ENCODE assay signal across 9 cellular contexts in genomic region chr6:80607814-80608391, GRCh38.
A peak's percentile ranks its signal among the peaks of the same experiment; 100 is the strongest.
DNase-seq lines count a peak whose midpoint lies in the region; ATAC-seq and TF ChIP-seq lines count a peak whose summit lies in the region.
"Had no signal": no experiment of that assay in that cellular context is flagged by ENCODE, and none has a peak within 500 bp of the region (broad histone marks: within the 10 kb centered on the region; RNA-seq: fewer than 3 reads in every experiment).

No MANE protein-coding gene starts in this region.

- H3K36me3 Mint-ChIP-seq in T-helper 2 cell treated with Interferon-gamma antibody and Interleukin-4, amounts not matched to agents 5 μg/mL and 100 μg/mL, for 36 hours (ENCODE audit: low read depth) = no peaks in the 10 kb centered on the region

- peak overlapping the region; percentile 34 to 72 (median 66) for H3K27ac ChIP-seq in esophagus muscularis mucosa (replicated peaks in 1 of 4)

- no peak for TF ChIP-seq POLR2A in esophagus muscularis mucosa (IDR thresholded peaks at IDR 0.05; ENCODE audit: low read depth)

- 54% methylated on average over 4 of the region's 4 CpGs for WGBS in esophagus muscularis mucosa

- H3K27ac Mint-ChIP-seq in T-helper 2 cell treated with Interferon-gamma antibody and Interleukin-4, amounts not matched to agents 5 μg/mL and 100 μg/mL, for 36 hours = no peak overlapping the region

- peaks cover 7 to 21% (median 18%) of the 10 kb centered on the region in 4 donors for H3K4me1 ChIP-seq in esophagus muscularis mucosa

- H3K36me3 ChIP-seq in esophagus muscularis mucosa = no peaks in the 10 kb centered on the region

- no peaks in the 10 kb centered on the region for H3K27me3 ChIP-seq in esophagus muscularis mucosa

- H3K4me3 ChIP-seq in AG10803 (ENCODE audit: low read length) = no peak overlapping the region
- H3K4me3 ChIP-seq in esophagus muscularis mucosa = no peak overlapping the region

- TF ChIP-seq CTCF in AG10803 (conservative IDR thresholded peaks at IDR 0.05; ENCODE audit: low read length) (no peak), esophagus muscularis mucosa (IDR thresholded peaks at IDR 0.05) (no peak)

- no peak for ATAC-seq in HG02588 (IDR thresholded peaks at IDR 0.05; ENCODE audit: unreplicated experiment)
- ATAC-seq in GM21576 (IDR thresholded peaks at IDR 0.05; ENCODE audit: unreplicated experiment) = no peak

- H3K9me3 ChIP-seq in esophagus muscularis mucosa = no peaks in the 10 kb centered on the region

- no peaks in the 10 kb centered on the region for H3K9me3 Mint-ChIP-seq in T-helper 2 cell treated with Interferon-gamma antibody and Interleukin-4, amounts not matched to agents 5 μg/mL and 100 μg/mL, for 36 hours

- H3K27me3 Mint-ChIP-seq in T-helper 2 cell treated with Interferon-gamma antibody and Interleukin-4, amounts not matched to agents 5 μg/mL and 100 μg/mL, for 36 hours (ENCODE audit: low read depth) = no peaks in the 10 kb centered on the region

- DNase-seq in AG10803 (ENCODE audit: low read depth) (peak; percentile 97), NOMO-1 treated with DMSO at 0.1 percent for 48 hours (lab: John Stamatoyannopoulos, UW; ENCODE audit: unreplicated experiment) (peak; percentile 73), esophagus muscularis mucosa (ENCODE audit: extremely low spot score) (no peak), mucosa of gallbladder (ENCODE audit: low spot score) (peak; percentile 18), NCI-H2171 (lab: John Stamatoyannopoulos, UW) (no peak)
- DNase-seq in T-helper 2 cell treated with Interferon-gamma antibody and Interleukin-4, amounts not matched to agents 5 μg/mL and 100 μg/mL, for 36 hours (ENCODE audit: low spot score) = no peak
- DNase-seq: midbrain had no signal

- no peak overlapping the region for H3K4me3 Mint-ChIP-seq in T-helper 2 cell treated with Interferon-gamma antibody and Interleukin-4, amounts not matched to agents 5 μg/mL and 100 μg/mL, for 36 hours

- TF ChIP-seq EP300 in esophagus muscularis mucosa (IDR thresholded peaks at IDR 0.05) = no peak

- no peaks in the 10 kb centered on the region for H3K4me1 Mint-ChIP-seq in T-helper 2 cell treated with Interferon-gamma antibody and Interleukin-4, amounts not matched to agents 5 μg/mL and 100 μg/mL, for 36 hours (ENCODE audit: low read depth)

- intact Hi-C loops in esophagus muscularis mucosa (cut with DNase I) = loop anchor here (5.0 kb wide), 1 partner anchor 1144 kb away; the partner anchor contains the start of gene TENT5A

Comparison
In these comparisons a context has a peak if more than half of its experiments do, and no peak if none do; other contexts are left out.
1. DNase-seq: peak in AG10803 (single experiment), NOMO-1 treated with DMSO at 0.1 percent for 48 hours (single experiment) and mucosa of gallbladder (single experiment); none in esophagus muscularis mucosa (single experiment), NCI-H2171 (single experiment) and T-helper 2 cell treated with Interferon-gamma antibody and Interleukin-4, amounts not matched to agents 5 μg/mL and 100 μg/mL, for 36 hours (single experiment).